8 cellular contexts compared by ENCODE assay signal in genomic region chr6:119148102-119148824, GRCh38.
A peak's percentile ranks its signal among the peaks of the same experiment; 100 is the strongest.
DNase-seq lines count a peak whose midpoint lies in the region; ATAC-seq and TF ChIP-seq lines count a peak whose summit lies in the region.

No MANE protein-coding gene starts in this region.

- no peak overlapping the region; the same call in 1 of the 2 replicates for H3K23ac ChIP-seq in IMR-90 (ENCODE audit: low read depth, low read length)

- peak; percentile 97 for TF ChIP-seq RAD21 in IMR-90 (IDR thresholded peaks at IDR 0.05; ENCODE audit: low read length)

- H4K8ac ChIP-seq in IMR-90 (ENCODE audit: low read depth in 2 of 2, low read length in 2 of 2): no peak overlapping the region

- H3K14ac ChIP-seq in IMR-90 (replicated peaks; ENCODE audit: low read depth, low read length): peak overlapping the region; percentile 18; the same call in 1 of the 2 replicates

- no peaks in the 10 kb centered on the region for H4K20me1 ChIP-seq in IMR-90 (ENCODE audit: insufficient read depth, low read length)

- peak overlapping the region; percentile 1 for H2AK9ac ChIP-seq in IMR-90 (replicated peaks; ENCODE audit: low read depth, low read length, poor library complexity)

- dilution Hi-C loops in IMR-90 (cut with HindIII; ENCODE audit: low sequenced_read_pairs, unreplicated experiment): no loop called here

- peak overlapping the region; percentile 9 for H2AFZ ChIP-seq in IMR-90 (replicated peaks; ENCODE audit: low read length, poor library complexity)

- no peak overlapping the region; the same call in 1 of the 2 replicates for H3K18ac ChIP-seq in IMR-90 (ENCODE audit: low read depth, low read length)

- H4K91ac ChIP-seq in IMR-90 (ENCODE audit: insufficient read depth, low read depth, low read length): no peak overlapping the region; the same call in 1 of the 2 replicates

- in situ Hi-C loops in IMR-90 (cut with MboI; ENCODE audit: low sequenced_read_pairs): no loop called here

- peak overlapping the region; percentile 28; the same call in 1 of the 2 replicates for H2BK20ac ChIP-seq in IMR-90 (ENCODE audit: low read depth, low read length)

- ATAC-seq in IMR-90 (ENCODE audit: low read depth) (peak; percentile 44), GM18502 (IDR thresholded peaks at IDR 0.05; ENCODE audit: poor library complexity, unreplicated experiment) (no peak)

- BruUV-seq in IMR-90 (replicated peaks; lab: Mats Ljungman, UMichigan): no TSS peak

- H3K4me2 ChIP-seq in IMR-90 (ENCODE audit: low read depth, low read length): peak overlapping the region; percentile 0; the same call in 1 of the 2 replicates

- TF ChIP-seq CTCF in IMR-90 (conservative IDR thresholded peaks at IDR 0.05; ENCODE audit: low read depth, low read length) (peak; percentile 87), epithelial cell of esophagus (IDR thresholded peaks at IDR 0.05; ENCODE audit: insufficient read depth, low read depth, low read length, missing control alignments) (peak; percentile 66)

- no peaks in the 10 kb centered on the region for H3K36me3 ChIP-seq in IMR-90 (ENCODE audit: control insufficient read depth, insufficient read depth, low read length)
- H3K36me3 ChIP-seq in SJCRH30: no peaks in the 10 kb centered on the region

- H3K4me1 ChIP-seq in IMR-90 (ENCODE audit: control insufficient read depth, insufficient read depth, low read length): peaks cover 16% of the 10 kb centered on the region
- H3K4me1 ChIP-seq in SJCRH30: peaks cover 11% of the 10 kb centered on the region

- H3K9ac ChIP-seq in IMR-90 (ENCODE audit: low read depth, low read length): no peak overlapping the region

- H4K5ac ChIP-seq in IMR-90 (ENCODE audit: low read depth, low read length): no peak overlapping the region

- H3K79me1 ChIP-seq in IMR-90 (ENCODE audit: low read depth in 1 of 2, low read length in 2 of 2): no peaks in the 10 kb centered on the region

- H3K56ac ChIP-seq in IMR-90 (ENCODE audit: extremely low read depth, insufficient read depth, low read length): no peak overlapping the region

- peak; percentile 31 for DNase-seq in NCI-H510A treated with DMSO at 0.1 percent for 48 hours (lab: John Stamatoyannopoulos, UW)
- DNase-seq in NCI-H510A (lab: John Stamatoyannopoulos, UW): no peak
- DNase-seq in IMR-90: peak; percentile 83
- DNase-seq in SJCRH30: peak; percentile 37 to 79
- DNase-seq in epithelial cell of esophagus (ENCODE audit: low read depth): peak; percentile 77
- peak; percentile 61 for DNase-seq in mucosa of gallbladder (ENCODE audit: low spot score)
- no peak for DNase-seq in NCI-H128 (lab: John Stamatoyannopoulos, UW; ENCODE audit: unreplicated experiment)

- H3K9me3 ChIP-seq in IMR-90 (ENCODE audit: control insufficient read depth, insufficient read depth, low read length) (no peaks in the 10 kb centered on the region), SJCRH30 (replicated peaks) (no peaks in the 10 kb centered on the region)

- CTCF ChIA-PET in IMR-90 (lab: Yijun Ruan, JAX): interaction anchor here (0.6 to 1.8 kb wide), 11 partner anchors 9 to 397 kb away, joined by 3 to 6 read pairs (median 3); no protein-coding TSS in a partner anchor

- intact Hi-C loops in IMR-90 (cut with micrococcal nuclease): loop anchor here (1.0 to 10.0 kb wide), 6 partner anchors 201 to 1907 kb away; partner anchors contain the start of gene MAN1A1

- H3K4me3 ChIP-seq in IMR-90 (ENCODE audit: insufficient read depth, low read depth, low read length) (no peak overlapping the region), SJCRH30 (no peak overlapping the region), epithelial cell of esophagus (ENCODE audit: low read length) (no peak overlapping the region)

- no peaks in the 10 kb centered on the region for H3K27me3 ChIP-seq in IMR-90 (ENCODE audit: control insufficient read depth, insufficient read depth, low read length)
- no peaks in the 10 kb centered on the region for H3K27me3 ChIP-seq in SJCRH30

- H3K9me1 ChIP-seq in IMR-90 (ENCODE audit: insufficient read depth, low read length): peaks cover 8% of the 10 kb centered on the region

- peak overlapping the region; percentile 72 for H2BK120ac ChIP-seq in IMR-90 (ENCODE audit: low read depth, low read length)

- POLR2A ChIA-PET in IMR-90 (lab: Charles Lee; ENCODE audit: unreplicated experiment): no interaction called here

- peak; percentile 47; the same call in 1 of the 2 replicates for TF ChIP-seq POLR2A in IMR-90 (IDR thresholded peaks at IDR 0.05; ENCODE audit: low read depth, low read length)

- H2BK5ac ChIP-seq in IMR-90 (ENCODE audit: low read depth, low read length, poor library complexity, severe bottlenecking): no peak overlapping the region

- WGBS in IMR-90 (ENCODE audit: extremely low coverage in 2 of 2, insufficient read length in 1 of 2), 2 experiments: 25% methylated on average over 2 of the region's 5 CpGs; no CpG with 5 or more reads in 1 of the 2 experiments

- peak overlapping the region; percentile 74; the same call in 1 of the 3 replicates for H2BK15ac ChIP-seq in IMR-90 (ENCODE audit: low read depth, low read length)

- peak overlapping the region; percentile 31; the same call in 1 of the 2 replicates for H2AK5ac ChIP-seq in IMR-90 (ENCODE audit: low read depth, low read length)

- peak overlapping the region; percentile 29 for H3K4ac ChIP-seq in IMR-90 (ENCODE audit: low read depth, low read length)

- no peak overlapping the region for H3K27ac ChIP-seq in IMR-90 (ENCODE audit: insufficient read depth, low read length)
- no peak overlapping the region for H3K27ac ChIP-seq in SJCRH30

TF ChIP-seq in IMR-90, 13 proteins besides CTCF, POLR2A, EP300 and RAD21:
- TF ChIP-seq NFE2L2 (IDR thresholded peaks at IDR 0.05; ENCODE audit: low read depth, low read length) (no peak), SMC3 (IDR thresholded peaks at IDR 0.05; ENCODE audit: low read depth, low read length) (peak; percentile 75)

Comparison
In these comparisons a context has a peak if more than half of its experiments do, and no peak if none do; other contexts are left out.
1. DNase-seq: peak in NCI-H510A treated with DMSO at 0.1 percent for 48 hours (single experiment), IMR-90 (single experiment), SJCRH30 (2 of 2), epithelial cell of esophagus (single experiment) and mucosa of gallbladder (single experiment); none in NCI-H510A (single experiment) and NCI-H128 (single experiment).